ENCODE assay signal across 1 cellular context in the genomic region with DNA sequence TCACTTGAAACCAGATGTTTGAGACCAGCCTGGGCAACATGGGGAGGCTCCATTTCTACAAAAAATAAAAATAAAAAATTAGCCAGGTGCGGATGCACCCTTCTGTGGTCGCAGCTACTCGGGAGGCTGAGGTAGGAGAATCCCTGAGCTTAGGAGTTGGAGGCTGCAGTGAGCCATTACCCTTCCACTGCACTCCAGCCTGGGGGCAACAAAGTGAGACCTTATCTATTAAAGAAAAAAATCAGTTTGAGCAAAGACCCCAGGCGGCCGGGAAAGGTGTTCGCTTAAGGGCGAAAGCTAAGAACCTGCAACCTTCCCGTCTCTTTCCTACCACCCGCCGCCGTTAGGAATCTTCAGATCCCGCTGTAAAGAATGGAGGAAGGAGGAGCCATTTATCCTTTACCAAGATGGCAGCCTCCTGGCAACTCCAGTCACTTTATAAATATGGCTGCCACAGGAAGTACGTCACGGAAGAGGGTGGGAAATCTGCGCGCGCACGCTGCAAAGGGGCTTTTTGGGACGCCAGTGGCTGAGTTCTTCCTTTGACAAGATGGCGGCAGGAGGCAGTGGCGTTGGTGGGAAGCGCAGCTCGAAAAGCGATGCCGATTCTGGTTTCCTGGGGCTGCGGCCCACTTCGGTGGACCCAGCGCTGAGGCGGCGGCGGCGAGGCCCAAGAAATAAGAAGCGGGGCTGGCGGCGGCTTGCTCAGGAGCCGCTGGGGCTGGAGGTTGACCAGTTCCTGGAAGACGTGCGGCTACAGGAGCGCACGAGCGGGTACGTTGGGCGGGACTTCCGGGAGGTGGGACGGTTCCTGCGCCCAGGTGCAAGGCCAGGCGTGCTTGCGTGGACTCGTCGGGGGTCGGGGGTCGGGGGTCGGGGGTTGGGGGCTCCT.
TF ChIP-seq lines count a peak whose summit lies in the region.

A gene (plus strand): TSS at position 537 of the 892 bp plus-strand sequence. CDS start 14 bp downstream, at position 551.

TF ChIP-seq in IMR-90, 13 proteins besides CTCF, POLR2A, EP300 and RAD21 (continued from another document):
- TF ChIP-seq, protein P1, sequence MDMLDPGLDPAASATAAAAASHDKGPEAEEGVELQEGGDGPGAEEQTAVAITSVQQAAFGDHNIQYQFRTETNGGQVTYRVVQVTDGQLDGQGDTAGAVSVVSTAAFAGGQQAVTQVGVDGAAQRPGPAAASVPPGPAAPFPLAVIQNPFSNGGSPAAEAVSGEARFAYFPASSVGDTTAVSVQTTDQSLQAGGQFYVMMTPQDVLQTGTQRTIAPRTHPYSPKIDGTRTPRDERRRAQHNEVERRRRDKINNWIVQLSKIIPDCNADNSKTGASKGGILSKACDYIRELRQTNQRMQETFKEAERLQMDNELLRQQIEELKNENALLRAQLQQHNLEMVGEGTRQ (IDR thresholded peaks at IDR 0.05; ENCODE audit: low read depth, low read length), result no peak
- no peak for TF ChIP-seq RCOR1 (IDR thresholded peaks at IDR 0.05; ENCODE audit: insufficient replicate concordance, low read length)
- no peak for TF ChIP-seq BHLHE40 (IDR thresholded peaks at IDR 0.05; ENCODE audit: low read depth, low read length)
- TF ChIP-seq, protein P2, sequence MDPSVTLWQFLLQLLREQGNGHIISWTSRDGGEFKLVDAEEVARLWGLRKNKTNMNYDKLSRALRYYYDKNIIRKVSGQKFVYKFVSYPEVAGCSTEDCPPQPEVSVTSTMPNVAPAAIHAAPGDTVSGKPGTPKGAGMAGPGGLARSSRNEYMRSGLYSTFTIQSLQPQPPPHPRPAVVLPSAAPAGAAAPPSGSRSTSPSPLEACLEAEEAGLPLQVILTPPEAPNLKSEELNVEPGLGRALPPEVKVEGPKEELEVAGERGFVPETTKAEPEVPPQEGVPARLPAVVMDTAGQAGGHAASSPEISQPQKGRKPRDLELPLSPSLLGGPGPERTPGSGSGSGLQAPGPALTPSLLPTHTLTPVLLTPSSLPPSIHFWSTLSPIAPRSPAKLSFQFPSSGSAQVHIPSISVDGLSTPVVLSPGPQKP (IDR thresholded peaks at IDR 0.05; ENCODE audit: borderline replicate concordance, low read depth, low read length), result no peak
- TF ChIP-seq MAFK (IDR thresholded peaks at IDR 0.05; ENCODE audit: low read depth, low read length), result no peak
- TF ChIP-seq FOS (IDR thresholded peaks at IDR 0.05; ENCODE audit: low read depth, low read length), result no peak
- no peak for TF ChIP-seq CEBPB (IDR thresholded peaks at IDR 0.05; ENCODE audit: low read depth, low read length)
- peak; percentile 49; the same call in 1 of the 2 replicates for TF ChIP-seq MXI1 (IDR thresholded peaks at IDR 0.05; ENCODE audit: borderline replicate concordance, low read depth, low read length)
- TF ChIP-seq NFE2L2 (IDR thresholded peaks at IDR 0.05; ENCODE audit: low read depth, low read length), result no peak
